Comparison of ENCODE assay signal across 1 cellular context in the genomic region with DNA sequence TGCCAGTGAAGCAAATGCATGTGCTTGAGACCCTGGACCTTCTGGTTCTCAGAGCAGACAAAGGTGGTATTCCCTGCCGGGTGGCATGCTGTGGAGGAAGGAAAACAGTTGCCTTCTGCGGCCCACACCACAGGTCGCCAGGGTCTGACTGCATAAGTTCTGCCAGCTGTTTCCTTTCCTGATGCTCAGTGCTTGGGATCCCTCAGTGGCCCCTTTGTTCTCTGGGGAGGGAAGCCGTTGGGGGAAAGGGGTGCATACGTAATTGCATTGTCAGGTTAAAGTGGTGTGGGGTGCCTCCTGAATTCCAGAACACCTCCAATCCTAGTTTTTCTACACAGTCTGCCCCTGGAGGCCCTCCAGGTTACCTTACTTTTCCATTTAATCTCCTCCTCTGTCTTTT.
A peak's percentile ranks its signal among the peaks of the same experiment; 100 is the strongest.
TF ChIP-seq lines count a peak whose summit lies in the region.

No MANE protein-coding gene starts in this region.

TF ChIP-seq in H1, 55 proteins besides CTCF, POLR2A, EP300 and RAD21:
- TF ChIP-seq, protein P1, sequence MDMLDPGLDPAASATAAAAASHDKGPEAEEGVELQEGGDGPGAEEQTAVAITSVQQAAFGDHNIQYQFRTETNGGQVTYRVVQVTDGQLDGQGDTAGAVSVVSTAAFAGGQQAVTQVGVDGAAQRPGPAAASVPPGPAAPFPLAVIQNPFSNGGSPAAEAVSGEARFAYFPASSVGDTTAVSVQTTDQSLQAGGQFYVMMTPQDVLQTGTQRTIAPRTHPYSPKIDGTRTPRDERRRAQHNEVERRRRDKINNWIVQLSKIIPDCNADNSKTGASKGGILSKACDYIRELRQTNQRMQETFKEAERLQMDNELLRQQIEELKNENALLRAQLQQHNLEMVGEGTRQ (IDR thresholded peaks at IDR 0.05; ENCODE audit: low read length) = no peak
- TF ChIP-seq EGR1 (IDR thresholded peaks at IDR 0.05; ENCODE audit: borderline replicate concordance, low read depth, low read length) = peak; percentile 71
- TF ChIP-seq, protein P2, sequence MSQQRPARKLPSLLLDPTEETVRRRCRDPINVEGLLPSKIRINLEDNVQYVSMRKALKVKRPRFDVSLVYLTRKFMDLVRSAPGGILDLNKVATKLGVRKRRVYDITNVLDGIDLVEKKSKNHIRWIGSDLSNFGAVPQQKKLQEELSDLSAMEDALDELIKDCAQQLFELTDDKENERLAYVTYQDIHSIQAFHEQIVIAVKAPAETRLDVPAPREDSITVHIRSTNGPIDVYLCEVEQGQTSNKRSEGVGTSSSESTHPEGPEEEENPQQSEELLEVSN (IDR thresholded peaks at IDR 0.05) = no peak
- TF ChIP-seq CREB1 (IDR thresholded peaks at IDR 0.05) = peak; percentile 71
- TF ChIP-seq JUND (IDR thresholded peaks at IDR 0.05; ENCODE audit: low read length) = peak; percentile 51; the same call in 1 of the 2 replicates
- peak; percentile 64; the same call in 1 of the 2 replicates for TF ChIP-seq TEAD4 (IDR thresholded peaks at IDR 0.05; ENCODE audit: low read depth, low read length)
- peak; percentile 16; the same call in 1 of the 2 replicates for TF ChIP-seq MAFK (IDR thresholded peaks at IDR 0.05; ENCODE audit: low read depth, low read length)
- peak; percentile 70 for TF ChIP-seq NANOG (IDR thresholded peaks at IDR 0.05; ENCODE audit: insufficient read depth, low read depth, low read length, poor library complexity, severe bottlenecking)
- peak; percentile 47; the same call in 1 of the 2 replicates for TF ChIP-seq KDM1A (IDR thresholded peaks at IDR 0.05; ENCODE audit: borderline replicate concordance, low read length)
- 0 out of 2 replicates have a peak, but pooled peaks have one; percentile 29 for TF ChIP-seq YY1 (IDR thresholded peaks at IDR 0.05; ENCODE audit: low read depth, low read length)
- TF ChIP-seq KDM4A (IDR thresholded peaks at IDR 0.05; ENCODE audit: low read depth, low read length, severe bottlenecking) = no peak
- no peak for TF ChIP-seq SP4 (IDR thresholded peaks at IDR 0.05; ENCODE audit: low read length)
- no peak for TF ChIP-seq ZNF274 (IDR thresholded peaks at IDR 0.05; ENCODE audit: borderline replicate concordance, extremely low read depth, low read length)
- peak in 1 of 2 experiments; percentile 85; a peak in 2 of 4 replicates for TF ChIP-seq SIN3A (conservative IDR thresholded peaks at IDR 0.05 in 1 of 2, IDR thresholded peaks at IDR 0.05 in 1 of 2; ENCODE audit: low read depth in 1 of 2, low read length in 2 of 2)
- peak; percentile 75 for TF ChIP-seq TAF7 (optimal IDR thresholded peaks at IDR 0.05; ENCODE audit: borderline replicate concordance, low read depth, low read length)
- TF ChIP-seq RBBP5 (IDR thresholded peaks at IDR 0.05; ENCODE audit: borderline replicate concordance, low read depth, low read length) = no peak
- TF ChIP-seq ASH2L (IDR thresholded peaks at IDR 0.05; ENCODE audit: low read length) = peak; percentile 58
- peak; percentile 91 for TF ChIP-seq CTBP2 (IDR thresholded peaks at IDR 0.05; ENCODE audit: borderline replicate concordance, insufficient read depth, insufficient read length, low read length)
- TF ChIP-seq SIX5 (IDR thresholded peaks at IDR 0.05; ENCODE audit: low read depth, low read length) = no peak
- TF ChIP-seq TCF12 (IDR thresholded peaks at IDR 0.05; ENCODE audit: low read depth, low read length) = peak; percentile 69; the same call in 1 of the 2 replicates
- TF ChIP-seq TBP (IDR thresholded peaks at IDR 0.05; ENCODE audit: low read depth, low read length) = 0 out of 2 replicates have a peak, but pooled peaks have one; percentile 36
- TF ChIP-seq, protein P3, sequence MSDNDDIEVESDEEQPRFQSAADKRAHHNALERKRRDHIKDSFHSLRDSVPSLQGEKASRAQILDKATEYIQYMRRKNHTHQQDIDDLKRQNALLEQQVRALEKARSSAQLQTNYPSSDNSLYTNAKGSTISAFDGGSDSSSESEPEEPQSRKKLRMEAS (IDR thresholded peaks at IDR 0.05) = peak; percentile 62
- TF ChIP-seq SP1 (IDR thresholded peaks at IDR 0.05; ENCODE audit: low read depth, low read length) = peak; percentile 84
- peak; percentile 47 for TF ChIP-seq SAP30 (IDR thresholded peaks at IDR 0.05; ENCODE audit: insufficient read depth, insufficient replicate concordance, low read length)
- peak; percentile 53; the same call in 1 of the 2 replicates for TF ChIP-seq POLR2AphosphoS5 (IDR thresholded peaks at IDR 0.05; ENCODE audit: low read depth, low read length)
- TF ChIP-seq HDAC2 (IDR thresholded peaks at IDR 0.05; ENCODE audit: borderline replicate concordance in 1 of 2, low read depth in 2 of 2, low read length in 2 of 2) = 0 out of 4 replicates have a peak, but pooled peaks of 1 of the 2 experiments have one; percentile 35
- peak; percentile 60; the same call in 1 of the 2 replicates for TF ChIP-seq TAF1 (IDR thresholded peaks at IDR 0.05; ENCODE audit: low read depth, low read length)
- TF ChIP-seq, protein P4, sequence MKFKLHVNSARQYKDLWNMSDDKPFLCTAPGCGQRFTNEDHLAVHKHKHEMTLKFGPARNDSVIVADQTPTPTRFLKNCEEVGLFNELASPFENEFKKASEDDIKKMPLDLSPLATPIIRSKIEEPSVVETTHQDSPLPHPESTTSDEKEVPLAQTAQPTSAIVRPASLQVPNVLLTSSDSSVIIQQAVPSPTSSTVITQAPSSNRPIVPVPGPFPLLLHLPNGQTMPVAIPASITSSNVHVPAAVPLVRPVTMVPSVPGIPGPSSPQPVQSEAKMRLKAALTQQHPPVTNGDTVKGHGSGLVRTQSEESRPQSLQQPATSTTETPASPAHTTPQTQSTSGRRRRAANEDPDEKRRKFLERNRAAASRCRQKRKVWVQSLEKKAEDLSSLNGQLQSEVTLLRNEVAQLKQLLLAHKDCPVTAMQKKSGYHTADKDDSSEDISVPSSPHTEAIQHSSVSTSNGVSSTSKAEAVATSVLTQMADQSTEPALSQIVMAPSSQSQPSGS (IDR thresholded peaks at IDR 0.05; ENCODE audit: low read length) = peak; percentile 89
- TF ChIP-seq CBX5 (IDR thresholded peaks at IDR 0.05; ENCODE audit: low read depth, low read length) = no peak
- TF ChIP-seq, protein P5, sequence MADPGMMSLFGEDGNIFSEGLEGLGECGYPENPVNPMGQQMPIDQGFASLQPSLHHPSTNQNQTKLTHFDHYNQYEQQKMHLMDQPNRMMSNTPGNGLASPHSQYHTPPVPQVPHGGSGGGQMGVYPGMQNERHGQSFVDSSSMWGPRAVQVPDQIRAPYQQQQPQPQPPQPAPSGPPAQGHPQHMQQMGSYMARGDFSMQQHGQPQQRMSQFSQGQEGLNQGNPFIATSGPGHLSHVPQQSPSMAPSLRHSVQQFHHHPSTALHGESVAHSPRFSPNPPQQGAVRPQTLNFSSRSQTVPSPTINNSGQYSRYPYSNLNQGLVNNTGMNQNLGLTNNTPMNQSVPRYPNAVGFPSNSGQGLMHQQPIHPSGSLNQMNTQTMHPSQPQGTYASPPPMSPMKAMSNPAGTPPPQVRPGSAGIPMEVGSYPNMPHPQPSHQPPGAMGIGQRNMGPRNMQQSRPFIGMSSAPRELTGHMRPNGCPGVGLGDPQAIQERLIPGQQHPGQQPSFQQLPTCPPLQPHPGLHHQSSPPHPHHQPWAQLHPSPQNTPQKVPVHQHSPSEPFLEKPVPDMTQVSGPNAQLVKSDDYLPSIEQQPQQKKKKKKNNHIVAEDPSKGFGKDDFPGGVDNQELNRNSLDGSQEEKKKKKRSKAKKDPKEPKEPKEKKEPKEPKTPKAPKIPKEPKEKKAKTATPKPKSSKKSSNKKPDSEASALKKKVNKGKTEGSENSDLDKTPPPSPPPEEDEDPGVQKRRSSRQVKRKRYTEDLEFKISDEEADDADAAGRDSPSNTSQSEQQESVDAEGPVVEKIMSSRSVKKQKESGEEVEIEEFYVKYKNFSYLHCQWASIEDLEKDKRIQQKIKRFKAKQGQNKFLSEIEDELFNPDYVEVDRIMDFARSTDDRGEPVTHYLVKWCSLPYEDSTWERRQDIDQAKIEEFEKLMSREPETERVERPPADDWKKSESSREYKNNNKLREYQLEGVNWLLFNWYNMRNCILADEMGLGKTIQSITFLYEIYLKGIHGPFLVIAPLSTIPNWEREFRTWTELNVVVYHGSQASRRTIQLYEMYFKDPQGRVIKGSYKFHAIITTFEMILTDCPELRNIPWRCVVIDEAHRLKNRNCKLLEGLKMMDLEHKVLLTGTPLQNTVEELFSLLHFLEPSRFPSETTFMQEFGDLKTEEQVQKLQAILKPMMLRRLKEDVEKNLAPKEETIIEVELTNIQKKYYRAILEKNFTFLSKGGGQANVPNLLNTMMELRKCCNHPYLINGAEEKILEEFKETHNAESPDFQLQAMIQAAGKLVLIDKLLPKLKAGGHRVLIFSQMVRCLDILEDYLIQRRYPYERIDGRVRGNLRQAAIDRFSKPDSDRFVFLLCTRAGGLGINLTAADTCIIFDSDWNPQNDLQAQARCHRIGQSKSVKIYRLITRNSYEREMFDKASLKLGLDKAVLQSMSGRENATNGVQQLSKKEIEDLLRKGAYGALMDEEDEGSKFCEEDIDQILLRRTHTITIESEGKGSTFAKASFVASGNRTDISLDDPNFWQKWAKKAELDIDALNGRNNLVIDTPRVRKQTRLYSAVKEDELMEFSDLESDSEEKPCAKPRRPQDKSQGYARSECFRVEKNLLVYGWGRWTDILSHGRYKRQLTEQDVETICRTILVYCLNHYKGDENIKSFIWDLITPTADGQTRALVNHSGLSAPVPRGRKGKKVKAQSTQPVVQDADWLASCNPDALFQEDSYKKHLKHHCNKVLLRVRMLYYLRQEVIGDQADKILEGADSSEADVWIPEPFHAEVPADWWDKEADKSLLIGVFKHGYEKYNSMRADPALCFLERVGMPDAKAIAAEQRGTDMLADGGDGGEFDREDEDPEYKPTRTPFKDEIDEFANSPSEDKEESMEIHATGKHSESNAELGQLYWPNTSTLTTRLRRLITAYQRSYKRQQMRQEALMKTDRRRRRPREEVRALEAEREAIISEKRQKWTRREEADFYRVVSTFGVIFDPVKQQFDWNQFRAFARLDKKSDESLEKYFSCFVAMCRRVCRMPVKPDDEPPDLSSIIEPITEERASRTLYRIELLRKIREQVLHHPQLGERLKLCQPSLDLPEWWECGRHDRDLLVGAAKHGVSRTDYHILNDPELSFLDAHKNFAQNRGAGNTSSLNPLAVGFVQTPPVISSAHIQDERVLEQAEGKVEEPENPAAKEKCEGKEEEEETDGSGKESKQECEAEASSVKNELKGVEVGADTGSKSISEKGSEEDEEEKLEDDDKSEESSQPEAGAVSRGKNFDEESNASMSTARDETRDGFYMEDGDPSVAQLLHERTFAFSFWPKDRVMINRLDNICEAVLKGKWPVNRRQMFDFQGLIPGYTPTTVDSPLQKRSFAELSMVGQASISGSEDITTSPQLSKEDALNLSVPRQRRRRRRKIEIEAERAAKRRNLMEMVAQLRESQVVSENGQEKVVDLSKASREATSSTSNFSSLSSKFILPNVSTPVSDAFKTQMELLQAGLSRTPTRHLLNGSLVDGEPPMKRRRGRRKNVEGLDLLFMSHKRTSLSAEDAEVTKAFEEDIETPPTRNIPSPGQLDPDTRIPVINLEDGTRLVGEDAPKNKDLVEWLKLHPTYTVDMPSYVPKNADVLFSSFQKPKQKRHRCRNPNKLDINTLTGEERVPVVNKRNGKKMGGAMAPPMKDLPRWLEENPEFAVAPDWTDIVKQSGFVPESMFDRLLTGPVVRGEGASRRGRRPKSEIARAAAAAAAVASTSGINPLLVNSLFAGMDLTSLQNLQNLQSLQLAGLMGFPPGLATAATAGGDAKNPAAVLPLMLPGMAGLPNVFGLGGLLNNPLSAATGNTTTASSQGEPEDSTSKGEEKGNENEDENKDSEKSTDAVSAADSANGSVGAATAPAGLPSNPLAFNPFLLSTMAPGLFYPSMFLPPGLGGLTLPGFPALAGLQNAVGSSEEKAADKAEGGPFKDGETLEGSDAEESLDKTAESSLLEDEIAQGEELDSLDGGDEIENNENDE (IDR thresholded peaks at IDR 0.05; ENCODE audit: insufficient replicate concordance, low read length) = no peak
